ENCODE assay signal across 1 cellular context in the genomic region with DNA sequence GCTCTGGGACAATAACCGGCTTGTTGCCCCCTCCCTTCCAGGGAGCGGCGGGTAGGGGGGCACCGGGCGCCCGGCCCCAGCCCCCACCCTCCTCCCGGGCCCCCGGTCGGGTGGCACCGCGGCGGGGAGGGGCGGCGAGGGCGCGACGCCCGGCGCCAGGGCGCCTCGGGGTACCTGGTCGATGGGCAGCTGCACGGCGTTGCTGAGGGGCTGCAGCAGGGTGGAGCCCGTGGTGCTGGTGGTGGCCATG.
A peak's percentile ranks its signal among the peaks of the same experiment; 100 is the strongest.
TF ChIP-seq lines count a peak whose summit lies in the region.

No MANE protein-coding gene starts in this region.

TF ChIP-seq in SK-N-SH treated with all-trans-retinoic acid at 6 μM for 48 hours, 23 proteins besides CTCF, POLR2A, EP300 and RAD21 (continued from another document):
- TF ChIP-seq, protein P1, sequence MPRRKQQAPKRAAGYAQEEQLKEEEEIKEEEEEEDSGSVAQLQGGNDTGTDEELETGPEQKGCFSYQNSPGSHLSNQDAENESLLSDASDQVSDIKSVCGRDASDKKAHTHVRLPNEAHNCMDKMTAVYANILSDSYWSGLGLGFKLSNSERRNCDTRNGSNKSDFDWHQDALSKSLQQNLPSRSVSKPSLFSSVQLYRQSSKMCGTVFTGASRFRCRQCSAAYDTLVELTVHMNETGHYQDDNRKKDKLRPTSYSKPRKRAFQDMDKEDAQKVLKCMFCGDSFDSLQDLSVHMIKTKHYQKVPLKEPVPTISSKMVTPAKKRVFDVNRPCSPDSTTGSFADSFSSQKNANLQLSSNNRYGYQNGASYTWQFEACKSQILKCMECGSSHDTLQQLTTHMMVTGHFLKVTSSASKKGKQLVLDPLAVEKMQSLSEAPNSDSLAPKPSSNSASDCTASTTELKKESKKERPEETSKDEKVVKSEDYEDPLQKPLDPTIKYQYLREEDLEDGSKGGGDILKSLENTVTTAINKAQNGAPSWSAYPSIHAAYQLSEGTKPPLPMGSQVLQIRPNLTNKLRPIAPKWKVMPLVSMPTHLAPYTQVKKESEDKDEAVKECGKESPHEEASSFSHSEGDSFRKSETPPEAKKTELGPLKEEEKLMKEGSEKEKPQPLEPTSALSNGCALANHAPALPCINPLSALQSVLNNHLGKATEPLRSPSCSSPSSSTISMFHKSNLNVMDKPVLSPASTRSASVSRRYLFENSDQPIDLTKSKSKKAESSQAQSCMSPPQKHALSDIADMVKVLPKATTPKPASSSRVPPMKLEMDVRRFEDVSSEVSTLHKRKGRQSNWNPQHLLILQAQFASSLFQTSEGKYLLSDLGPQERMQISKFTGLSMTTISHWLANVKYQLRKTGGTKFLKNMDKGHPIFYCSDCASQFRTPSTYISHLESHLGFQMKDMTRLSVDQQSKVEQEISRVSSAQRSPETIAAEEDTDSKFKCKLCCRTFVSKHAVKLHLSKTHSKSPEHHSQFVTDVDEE (CRISPR knock-in tag; IDR thresholded peaks at IDR 0.05): 0 out of 2 replicates have a peak, but pooled peaks have one; percentile 18
